Comparison of ENCODE assay signal across 1 cellular context in the genomic region with DNA sequence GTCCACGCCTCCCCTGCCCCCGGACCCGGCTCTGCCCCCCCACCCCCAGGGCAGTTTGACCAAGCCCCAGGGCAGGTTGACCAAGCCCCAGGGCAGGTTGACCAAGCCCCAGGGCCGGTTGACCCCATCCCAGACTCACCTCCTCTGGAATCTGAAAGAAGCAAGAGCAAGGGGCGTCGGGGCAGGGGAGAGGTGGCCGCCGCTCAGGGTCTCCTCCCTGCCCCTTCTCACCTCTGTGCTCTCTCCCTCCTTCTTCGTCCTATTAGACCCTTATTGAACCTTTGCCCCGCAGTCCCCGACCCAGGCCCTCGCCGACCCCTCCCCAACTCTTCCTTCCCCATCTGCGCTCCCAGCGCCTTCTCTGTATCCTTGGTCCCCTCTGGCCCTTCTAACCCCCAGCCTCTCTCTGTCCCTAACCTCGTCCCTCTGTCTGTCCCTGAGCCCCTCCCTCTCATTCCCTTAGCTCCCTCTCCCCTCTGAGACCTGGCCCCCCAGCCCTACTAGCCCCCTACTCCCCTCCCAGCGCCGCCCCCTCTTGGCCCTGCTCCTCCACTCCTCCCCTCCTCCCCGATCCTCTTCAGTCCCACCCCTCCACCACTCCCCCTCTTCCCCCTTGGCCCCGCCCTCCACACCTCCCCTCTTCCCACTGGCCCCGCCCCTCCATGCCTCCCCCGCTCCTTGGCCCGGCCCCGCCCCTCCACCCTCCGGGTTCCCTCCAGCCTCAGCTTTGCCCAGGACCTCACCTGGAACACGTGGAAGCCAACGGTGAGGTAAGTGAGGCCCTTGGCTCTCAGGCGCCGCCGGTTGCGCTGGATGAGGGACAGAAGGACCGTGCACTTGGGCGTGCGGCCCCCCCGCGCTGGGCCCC.
TF ChIP-seq lines count a peak whose summit lies in the region.

No MANE protein-coding gene starts in this region.

TF ChIP-seq in HEK293, 187 proteins besides CTCF, POLR2A, EP300 and RAD21 (continued from another document and continues in another):
- TF ChIP-seq, protein P1, sequence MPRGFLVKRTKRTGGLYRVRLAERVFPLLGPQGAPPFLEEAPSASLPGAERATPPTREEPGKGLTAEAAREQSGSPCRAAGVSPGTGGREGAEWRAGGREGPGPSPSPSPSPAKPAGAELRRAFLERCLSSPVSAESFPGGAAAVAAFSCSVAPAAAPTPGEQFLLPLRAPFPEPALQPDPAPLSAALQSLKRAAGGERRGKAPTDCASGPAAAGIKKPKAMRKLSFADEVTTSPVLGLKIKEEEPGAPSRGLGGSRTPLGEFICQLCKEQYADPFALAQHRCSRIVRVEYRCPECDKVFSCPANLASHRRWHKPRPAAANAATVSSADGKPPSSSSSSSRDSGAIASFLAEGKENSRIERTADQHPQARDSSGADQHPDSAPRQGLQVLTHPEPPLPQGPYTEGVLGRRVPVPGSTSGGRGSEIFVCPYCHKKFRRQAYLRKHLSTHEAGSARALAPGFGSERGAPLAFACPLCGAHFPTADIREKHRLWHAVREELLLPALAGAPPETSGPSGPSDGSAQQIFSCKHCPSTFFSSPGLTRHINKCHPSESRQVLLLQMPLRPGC (tag by site-specific recombination; IDR thresholded peaks at IDR 0.05) = no peak
- TF ChIP-seq MZF1 (tag by site-specific recombination; IDR thresholded peaks at IDR 0.05; ENCODE audit: borderline replicate concordance) (no peak), ZNF223 (tag by site-specific recombination; IDR thresholded peaks at IDR 0.05) (no peak), ZNF548 (tag by site-specific recombination; IDR thresholded peaks at IDR 0.05) (no peak), ZEB2 (tag by site-specific recombination; IDR thresholded peaks at IDR 0.05) (no peak), ZNF138 (tag by site-specific recombination; IDR thresholded peaks at IDR 0.05; ENCODE audit: borderline replicate concordance) (no peak), ZNF837 (tag by site-specific recombination; IDR thresholded peaks at IDR 0.05) (no peak), ZNF701 (tag by site-specific recombination; IDR thresholded peaks at IDR 0.05) (no peak), KLF9 (tag by site-specific recombination; IDR thresholded peaks at IDR 0.05; ENCODE audit: low read depth) (peak; percentile 80), ZNF266 (tag by site-specific recombination; IDR thresholded peaks at IDR 0.05; ENCODE audit: low read depth) (no peak), ZNF311 (tag by site-specific recombination; IDR thresholded peaks at IDR 0.05; ENCODE audit: borderline replicate concordance) (no peak), ZFHX2 (tag by site-specific recombination; conservative IDR thresholded peaks at IDR 0.05) (no peak; the same call in 1 of the 2 replicates), ZNF37A (tag by site-specific recombination; IDR thresholded peaks at IDR 0.05) (no peak), RBAK (tag by site-specific recombination; IDR thresholded peaks at IDR 0.05) (no peak), ZNF302 (tag by site-specific recombination; IDR thresholded peaks at IDR 0.05; ENCODE audit: low read depth) (no peak), ZNF791 (tag by site-specific recombination; IDR thresholded peaks at IDR 0.05) (no peak; the same call in 1 of the 2 replicates), ZNF501 (tag by site-specific recombination; IDR thresholded peaks at IDR 0.05) (no peak), SP3 (tag by site-specific recombination; IDR thresholded peaks at IDR 0.05) (peak; percentile 83), ZNF140 (tag by site-specific recombination; IDR thresholded peaks at IDR 0.05) (no peak), SP2 (tag by site-specific recombination; IDR thresholded peaks at IDR 0.05) (peak; percentile 53), KLF16 (tag by site-specific recombination; IDR thresholded peaks at IDR 0.05) (0 out of 2 replicates have a peak, but pooled peaks have one; percentile 55), ZNF121 (tag by site-specific recombination; IDR thresholded peaks at IDR 0.05) (no peak), ZNF16 (tag by site-specific recombination; IDR thresholded peaks at IDR 0.05; ENCODE audit: low read depth) (no peak), GFI1B (tag by site-specific recombination; IDR thresholded peaks at IDR 0.05) (no peak), ZNF555 (tag by site-specific recombination; conservative IDR thresholded peaks at IDR 0.05) (no peak), ZNF629 (tag by site-specific recombination; IDR thresholded peaks at IDR 0.05) (no peak), SP7 (tag by site-specific recombination; IDR thresholded peaks at IDR 0.05) (peak; percentile 50), YY1 (tag by site-specific recombination; IDR thresholded peaks at IDR 0.05) (no peak), ZNF132 (tag by site-specific recombination; IDR thresholded peaks at IDR 0.05; ENCODE audit: borderline replicate concordance) (no peak), KLF1 (tag by site-specific recombination; IDR thresholded peaks at IDR 0.05) (peak; percentile 85), ZNF610 (tag by site-specific recombination; IDR thresholded peaks at IDR 0.05; ENCODE audit: borderline replicate concordance) (no peak), ZNF426 (tag by site-specific recombination; IDR thresholded peaks at IDR 0.05) (no peak), ZFP41 (tag by site-specific recombination; IDR thresholded peaks at IDR 0.05; ENCODE audit: borderline replicate concordance) (no peak), ZNF658 (tag by site-specific recombination; IDR thresholded peaks at IDR 0.05) (peak; percentile 16; the same call in 1 of the 2 replicates), ZNF654 (tag by site-specific recombination; IDR thresholded peaks at IDR 0.05; ENCODE audit: low read depth) (no peak), ZFP69B (tag by site-specific recombination; IDR thresholded peaks at IDR 0.05) (no peak), ZNF544 (tag by site-specific recombination; IDR thresholded peaks at IDR 0.05) (no peak), ZBTB1 (tag by site-specific recombination; IDR thresholded peaks at IDR 0.05) (no peak; the same call in 1 of the 2 replicates), EGR2 (tag by site-specific recombination; IDR thresholded peaks at IDR 0.05; ENCODE audit: low read depth) (peak; percentile 49), ZNF747 (tag by site-specific recombination; IDR thresholded peaks at IDR 0.05) (0 out of 2 replicates have a peak, but pooled peaks have one; percentile 25), ZNF394 (tag by site-specific recombination; IDR thresholded peaks at IDR 0.05; ENCODE audit: borderline replicate concordance) (no peak), GLIS1 (tag by site-specific recombination; IDR thresholded peaks at IDR 0.05) (peak; percentile 8; the same call in 1 of the 2 replicates), BCL11A (tag by site-specific recombination; IDR thresholded peaks at IDR 0.05; ENCODE audit: low read depth) (peak; percentile 73; the same call in 1 of the 2 replicates), ZNF2 (tag by site-specific recombination; IDR thresholded peaks at IDR 0.05) (no peak), ZNF433 (tag by site-specific recombination; IDR thresholded peaks at IDR 0.05; ENCODE audit: low read depth) (no peak), ZNF843 (tag by site-specific recombination; IDR thresholded peaks at IDR 0.05) (0 out of 2 replicates have a peak, but pooled peaks have one; percentile 28)
- TF ChIP-seq, protein P2, sequence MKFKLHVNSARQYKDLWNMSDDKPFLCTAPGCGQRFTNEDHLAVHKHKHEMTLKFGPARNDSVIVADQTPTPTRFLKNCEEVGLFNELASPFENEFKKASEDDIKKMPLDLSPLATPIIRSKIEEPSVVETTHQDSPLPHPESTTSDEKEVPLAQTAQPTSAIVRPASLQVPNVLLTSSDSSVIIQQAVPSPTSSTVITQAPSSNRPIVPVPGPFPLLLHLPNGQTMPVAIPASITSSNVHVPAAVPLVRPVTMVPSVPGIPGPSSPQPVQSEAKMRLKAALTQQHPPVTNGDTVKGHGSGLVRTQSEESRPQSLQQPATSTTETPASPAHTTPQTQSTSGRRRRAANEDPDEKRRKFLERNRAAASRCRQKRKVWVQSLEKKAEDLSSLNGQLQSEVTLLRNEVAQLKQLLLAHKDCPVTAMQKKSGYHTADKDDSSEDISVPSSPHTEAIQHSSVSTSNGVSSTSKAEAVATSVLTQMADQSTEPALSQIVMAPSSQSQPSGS (tag by site-specific recombination; IDR thresholded peaks at IDR 0.05; ENCODE audit: low read depth) = no peak
- TF ChIP-seq, protein P3, sequence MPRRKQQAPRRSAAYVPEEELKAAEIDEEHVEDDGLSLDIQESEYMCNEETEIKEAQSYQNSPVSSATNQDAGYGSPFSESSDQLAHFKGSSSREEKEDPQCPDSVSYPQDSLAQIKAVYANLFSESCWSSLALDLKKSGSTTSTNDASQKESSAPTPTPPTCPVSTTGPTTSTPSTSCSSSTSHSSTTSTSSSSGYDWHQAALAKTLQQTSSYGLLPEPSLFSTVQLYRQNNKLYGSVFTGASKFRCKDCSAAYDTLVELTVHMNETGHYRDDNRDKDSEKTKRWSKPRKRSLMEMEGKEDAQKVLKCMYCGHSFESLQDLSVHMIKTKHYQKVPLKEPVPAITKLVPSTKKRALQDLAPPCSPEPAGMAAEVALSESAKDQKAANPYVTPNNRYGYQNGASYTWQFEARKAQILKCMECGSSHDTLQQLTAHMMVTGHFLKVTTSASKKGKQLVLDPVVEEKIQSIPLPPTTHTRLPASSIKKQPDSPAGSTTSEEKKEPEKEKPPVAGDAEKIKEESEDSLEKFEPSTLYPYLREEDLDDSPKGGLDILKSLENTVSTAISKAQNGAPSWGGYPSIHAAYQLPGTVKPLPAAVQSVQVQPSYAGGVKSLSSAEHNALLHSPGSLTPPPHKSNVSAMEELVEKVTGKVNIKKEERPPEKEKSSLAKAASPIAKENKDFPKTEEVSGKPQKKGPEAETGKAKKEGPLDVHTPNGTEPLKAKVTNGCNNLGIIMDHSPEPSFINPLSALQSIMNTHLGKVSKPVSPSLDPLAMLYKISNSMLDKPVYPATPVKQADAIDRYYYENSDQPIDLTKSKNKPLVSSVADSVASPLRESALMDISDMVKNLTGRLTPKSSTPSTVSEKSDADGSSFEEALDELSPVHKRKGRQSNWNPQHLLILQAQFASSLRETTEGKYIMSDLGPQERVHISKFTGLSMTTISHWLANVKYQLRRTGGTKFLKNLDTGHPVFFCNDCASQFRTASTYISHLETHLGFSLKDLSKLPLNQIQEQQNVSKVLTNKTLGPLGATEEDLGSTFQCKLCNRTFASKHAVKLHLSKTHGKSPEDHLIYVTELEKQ (tag by site-specific recombination; IDR thresholded peaks at IDR 0.05; ENCODE audit: borderline replicate concordance) = no peak
- TF ChIP-seq, protein P4, sequence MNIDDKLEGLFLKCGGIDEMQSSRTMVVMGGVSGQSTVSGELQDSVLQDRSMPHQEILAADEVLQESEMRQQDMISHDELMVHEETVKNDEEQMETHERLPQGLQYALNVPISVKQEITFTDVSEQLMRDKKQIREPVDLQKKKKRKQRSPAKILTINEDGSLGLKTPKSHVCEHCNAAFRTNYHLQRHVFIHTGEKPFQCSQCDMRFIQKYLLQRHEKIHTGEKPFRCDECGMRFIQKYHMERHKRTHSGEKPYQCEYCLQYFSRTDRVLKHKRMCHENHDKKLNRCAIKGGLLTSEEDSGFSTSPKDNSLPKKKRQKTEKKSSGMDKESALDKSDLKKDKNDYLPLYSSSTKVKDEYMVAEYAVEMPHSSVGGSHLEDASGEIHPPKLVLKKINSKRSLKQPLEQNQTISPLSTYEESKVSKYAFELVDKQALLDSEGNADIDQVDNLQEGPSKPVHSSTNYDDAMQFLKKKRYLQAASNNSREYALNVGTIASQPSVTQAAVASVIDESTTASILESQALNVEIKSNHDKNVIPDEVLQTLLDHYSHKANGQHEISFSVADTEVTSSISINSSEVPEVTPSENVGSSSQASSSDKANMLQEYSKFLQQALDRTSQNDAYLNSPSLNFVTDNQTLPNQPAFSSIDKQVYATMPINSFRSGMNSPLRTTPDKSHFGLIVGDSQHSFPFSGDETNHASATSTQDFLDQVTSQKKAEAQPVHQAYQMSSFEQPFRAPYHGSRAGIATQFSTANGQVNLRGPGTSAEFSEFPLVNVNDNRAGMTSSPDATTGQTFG (tag by site-specific recombination; IDR thresholded peaks at IDR 0.05; ENCODE audit: borderline replicate concordance) = no peak
- TF ChIP-seq, protein P5, sequence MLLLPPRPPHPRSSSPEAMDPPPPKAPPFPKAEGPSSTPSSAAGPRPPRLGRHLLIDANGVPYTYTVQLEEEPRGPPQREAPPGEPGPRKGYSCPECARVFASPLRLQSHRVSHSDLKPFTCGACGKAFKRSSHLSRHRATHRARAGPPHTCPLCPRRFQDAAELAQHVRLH (tag by site-specific recombination; IDR thresholded peaks at IDR 0.05) = no peak
- TF ChIP-seq, protein P6, sequence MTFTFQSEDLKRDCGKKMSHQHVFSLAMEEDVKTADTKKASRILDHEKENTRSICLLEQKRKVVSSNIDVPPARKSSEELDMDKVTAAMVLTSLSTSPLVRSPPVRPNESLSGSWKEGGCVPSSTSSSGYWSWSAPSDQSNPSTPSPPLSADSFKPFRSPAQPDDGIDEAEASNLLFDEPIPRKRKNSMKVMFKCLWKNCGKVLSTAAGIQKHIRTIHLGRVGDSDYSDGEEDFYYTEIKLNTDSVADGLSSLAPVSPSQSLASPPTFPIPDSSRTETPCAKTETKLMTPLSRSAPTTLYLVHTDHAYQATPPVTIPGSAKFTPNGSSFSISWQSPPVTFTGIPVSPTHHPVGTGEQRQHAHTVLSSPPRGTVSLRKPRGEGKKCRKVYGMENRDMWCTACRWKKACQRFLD (tag by site-specific recombination; IDR thresholded peaks at IDR 0.05) = no peak
- TF ChIP-seq, protein P7, sequence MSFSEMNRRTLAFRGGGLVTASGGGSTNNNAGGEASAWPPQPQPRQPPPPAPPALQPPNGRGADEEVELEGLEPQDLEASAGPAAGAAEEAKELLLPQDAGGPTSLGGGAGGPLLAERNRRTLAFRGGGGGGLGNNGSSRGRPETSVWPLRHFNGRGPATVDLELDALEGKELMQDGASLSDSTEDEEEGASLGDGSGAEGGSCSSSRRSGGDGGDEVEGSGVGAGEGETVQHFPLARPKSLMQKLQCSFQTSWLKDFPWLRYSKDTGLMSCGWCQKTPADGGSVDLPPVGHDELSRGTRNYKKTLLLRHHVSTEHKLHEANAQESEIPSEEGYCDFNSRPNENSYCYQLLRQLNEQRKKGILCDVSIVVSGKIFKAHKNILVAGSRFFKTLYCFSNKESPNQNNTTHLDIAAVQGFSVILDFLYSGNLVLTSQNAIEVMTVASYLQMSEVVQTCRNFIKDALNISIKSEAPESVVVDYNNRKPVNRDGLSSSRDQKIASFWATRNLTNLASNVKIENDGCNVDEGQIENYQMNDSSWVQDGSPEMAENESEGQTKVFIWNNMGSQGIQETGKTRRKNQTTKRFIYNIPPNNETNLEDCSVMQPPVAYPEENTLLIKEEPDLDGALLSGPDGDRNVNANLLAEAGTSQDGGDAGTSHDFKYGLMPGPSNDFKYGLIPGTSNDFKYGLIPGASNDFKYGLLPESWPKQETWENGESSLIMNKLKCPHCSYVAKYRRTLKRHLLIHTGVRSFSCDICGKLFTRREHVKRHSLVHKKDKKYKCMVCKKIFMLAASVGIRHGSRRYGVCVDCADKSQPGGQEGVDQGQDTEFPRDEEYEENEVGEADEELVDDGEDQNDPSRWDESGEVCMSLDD (tag by site-specific recombination; IDR thresholded peaks at IDR 0.05) = peak; percentile 81
